26 cellular contexts compared by ENCODE assay signal in the genomic region with DNA sequence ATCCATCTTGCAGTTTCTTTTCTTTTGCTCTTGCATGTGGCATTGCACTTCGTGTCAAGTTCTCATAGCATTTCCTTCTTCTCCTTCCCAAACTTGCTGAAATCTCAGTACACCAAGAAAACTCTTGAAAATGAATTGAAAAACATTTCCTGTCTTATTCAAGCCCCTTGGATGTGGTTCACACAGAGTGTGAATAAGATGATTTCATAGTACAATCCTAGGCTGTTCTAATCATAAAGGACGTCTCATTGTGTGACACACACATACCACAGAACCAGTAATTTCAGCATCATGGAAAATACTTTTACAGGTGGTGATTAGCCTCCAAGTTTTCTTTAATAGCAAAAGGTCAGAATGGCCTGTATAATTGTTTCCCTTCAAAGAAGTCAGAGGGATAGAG.
"Had no signal": no experiment of that assay in that cellular context is flagged by ENCODE, and none has a peak within 500 bp of the region (broad histone marks: within the 10 kb centered on the region; RNA-seq: fewer than 3 reads in every experiment).

No MANE protein-coding gene starts in this region.

- DNase-seq: caudate nucleus; effector CD4-positive, alpha-beta T cell; foreskin melanocyte; head of caudate nucleus; hypothalamus; kidney glomerular epithelial cell; lower lobe of right lung; natural killer cell; nucleus accumbens; pancreas; right lobe of liver; spleen; stimulated activated CD4-positive, alpha-beta T cell treated with anti-CD3 and anti-CD28 coated beads, Interleukin-15, amount 100 ng/mL, for 24 hours; stimulated activated CD4-positive, alpha-beta T cell treated with anti-CD3 and anti-CD28 coated beads, Interleukin-2, amount 100 ng/mL, for 24 hours; stimulated activated CD4-positive, alpha-beta T cell treated with anti-CD3 and anti-CD28 coated beads, Interleukin-4, amount 100 ng/mL, for 4 hours; stimulated activated naive B cell treated with anti-CD40 and anti-IgM and Interleukin-4, amounts not matched to agents 10 μg/mL and 1 μg/mL and 100 μg/mL, for 72 hours; stimulated activated naive CD8-positive, alpha-beta T cell treated with anti-CD3 and anti-CD28 coated beads, Interleukin-15, amount 100 ng/mL, for 72 hours; substantia nigra; thyroid gland; upper lobe of left lung had no signal

- H3K27me3 ChIP-seq: neural progenitor cell, pancreas, right lobe of liver, spleen, thyroid gland, upper lobe of left lung had no signal

- H3K27me3 Mint-ChIP-seq: memory B cell; progenitor cell of endocrine pancreas; stimulated activated naive B cell treated with anti-CD40 and anti-IgM and Interleukin-4, amounts not matched to agents 10 μg/mL and 1 μg/mL and 100 μg/mL, for 72 hours; stimulated activated naive CD8-positive, alpha-beta T cell treated with anti-CD3 and anti-CD28 coated beads, Interleukin-15, amount 100 ng/mL, for 72 hours had no signal

- H3K9me3 ChIP-seq: pancreas, right lobe of liver, thyroid gland, upper lobe of left lung had no signal

- H3K4me3 Mint-ChIP-seq: memory B cell; mesothelial cell of epicardium; natural killer cell; neural progenitor cell; stimulated activated naive B cell treated with anti-CD40 and anti-IgM and Interleukin-4, amounts not matched to agents 10 μg/mL and 1 μg/mL and 100 μg/mL, for 72 hours; stimulated activated naive CD8-positive, alpha-beta T cell treated with anti-CD3 and anti-CD28 coated beads, Interleukin-15, amount 100 ng/mL, for 72 hours had no signal

- H3K9me3 Mint-ChIP-seq: neural progenitor cell had no signal

- H3K27ac ChIP-seq: coronary artery, lower lobe of right lung, neural progenitor cell, pancreas, right lobe of liver, spleen, upper lobe of left lung had no signal

- H3K4me1 ChIP-seq: lower lobe of right lung, neural progenitor cell, pancreas, right lobe of liver, spleen, thyroid gland, upper lobe of left lung had no signal

- H3K36me3 ChIP-seq: lower lobe of right lung, neural progenitor cell, pancreas, right lobe of liver, spleen, thyroid gland, upper lobe of left lung had no signal

- H3K36me3 Mint-ChIP-seq: memory B cell; mesothelial cell of epicardium; natural killer cell; neural progenitor cell; stimulated activated naive B cell treated with anti-CD40 and anti-IgM and Interleukin-4, amounts not matched to agents 10 μg/mL and 1 μg/mL and 100 μg/mL, for 72 hours had no signal

- H3K4me3 ChIP-seq: coronary artery, lower lobe of right lung, neural progenitor cell, pancreas, right lobe of liver, spleen, thyroid gland, upper lobe of left lung had no signal

- H3K4me1 Mint-ChIP-seq: memory B cell; natural killer cell; neural progenitor cell; stimulated activated naive B cell treated with anti-CD40 and anti-IgM and Interleukin-4, amounts not matched to agents 10 μg/mL and 1 μg/mL and 100 μg/mL, for 72 hours; stimulated activated naive CD8-positive, alpha-beta T cell treated with anti-CD3 and anti-CD28 coated beads, Interleukin-15, amount 100 ng/mL, for 72 hours had no signal

- H3K27ac Mint-ChIP-seq: memory B cell; mesothelial cell of epicardium; natural killer cell; neural progenitor cell; progenitor cell of endocrine pancreas; stimulated activated naive B cell treated with anti-CD40 and anti-IgM and Interleukin-4, amounts not matched to agents 10 μg/mL and 1 μg/mL and 100 μg/mL, for 72 hours; stimulated activated naive CD8-positive, alpha-beta T cell treated with anti-CD3 and anti-CD28 coated beads, Interleukin-15, amount 100 ng/mL, for 72 hours had no signal

- ATAC-seq: left lobe of liver; lower lobe of right lung; natural killer cell; pancreas; right lobe of liver; stimulated activated naive B cell treated with anti-CD40 and anti-IgM and Interleukin-4, amounts not matched to agents 10 μg/mL and 1 μg/mL and 100 μg/mL, for 72 hours; stimulated activated naive CD8-positive, alpha-beta T cell treated with anti-CD3 and anti-CD28 coated beads, Interleukin-15, amount 100 ng/mL, for 72 hours had no signal
